ENCODE assay signal across 14 cellular contexts in genomic region chr4:37908488-37909343, GRCh38. TPM values are rescaled to one million over a fixed set of nuclear protein-coding genes. Genes with fewer than 3 reads are reported as not detected.
DNase-seq lines count a peak whose midpoint lies in the region; ATAC-seq and TF ChIP-seq lines count a peak whose summit lies in the region.
"Had no signal": no experiment of that assay in that cellular context is flagged by ENCODE, and none has a peak within 500 bp of the region (broad histone marks: within the 10 kb centered on the region; RNA-seq: fewer than 3 reads in every experiment).

No MANE protein-coding gene starts in this region.

- peak overlapping the region in 4 of 5 experiments; percentile 31 to 76 (median 66) for H3K4me3 Mint-ChIP-seq in brain
- H3K4me3 Mint-ChIP-seq: activated T-helper 1 cell treated with anti-CD3 and anti-CD28 coated beads, Interleukin-12 subunit alpha, Interleukin-12 subunit beta, Interleukin-2, Interleukin-4 antibody, amounts not matched to agents 30 ng/mL and 10 ng/mL and 1 ng/mL, durations not matched to agents 14 hours and 24 hours and 36 hours; CD4-positive, alpha-beta T cell had no signal

- no peak overlapping the region for H3K4me3 ChIP-seq in MG63

- H3K27me3 ChIP-seq in MG63 = no peaks in the 10 kb centered on the region

- no peaks in the 10 kb centered on the region for H3K9me3 Mint-ChIP-seq in brain
- H3K9me3 Mint-ChIP-seq: activated T-helper 1 cell treated with anti-CD3 and anti-CD28 coated beads, Interleukin-12 subunit alpha, Interleukin-12 subunit beta, Interleukin-2, Interleukin-4 antibody, amounts not matched to agents 30 ng/mL and 10 ng/mL and 1 ng/mL, durations not matched to agents 14 hours and 24 hours and 36 hours; CD4-positive, alpha-beta T cell had no signal

- no peak for TF ChIP-seq CTCF in brain (conservative IDR thresholded peaks at IDR 0.05)

- no peaks in the 10 kb centered on the region for H3K27me3 Mint-ChIP-seq in brain
- H3K27me3 Mint-ChIP-seq: CD4-positive, alpha-beta T cell had no signal

- no peaks in the 10 kb centered on the region for H3K36me3 Mint-ChIP-seq in brain

- DNase-seq in Daoy (ENCODE audit: low read depth) (peak; percentile 28), left cardiac atrium (peak; percentile 43), renal cortical epithelial cell (ENCODE audit: low read depth) (peak; percentile 50), MG63 (no peak), left lobe of liver (ENCODE audit: low spot score) (no peak)
- DNase-seq: CD4-positive, alpha-beta T cell; effector CD8-positive, alpha-beta T cell; NCI-H2171; occipital lobe; RPMI8226 had no signal

- peak overlapping the region; percentile 32 to 98 (median 81) for H3K27ac Mint-ChIP-seq in brain
- H3K27ac Mint-ChIP-seq: activated T-helper 1 cell treated with anti-CD3 and anti-CD28 coated beads, Interleukin-12 subunit alpha, Interleukin-12 subunit beta, Interleukin-2, Interleukin-4 antibody, amounts not matched to agents 30 ng/mL and 10 ng/mL and 1 ng/mL, durations not matched to agents 14 hours and 24 hours and 36 hours; CD4-positive, alpha-beta T cell had no signal

- no peaks in the 10 kb centered on the region for H3K36me3 ChIP-seq in MG63

- intact Hi-C loops in left cardiac atrium (cut with DNase I) = loop anchor here in 1 of 2 donors (5.0 kb wide), 1 partner anchor 39 kb away; no protein-coding TSS in a partner anchor

- H3K4me1 Mint-ChIP-seq in brain = peaks cover 40% of the 10 kb centered on the region

- ATAC-seq in left cardiac atrium (peak; percentile 62 to 76), GM19397 (IDR thresholded peaks at IDR 0.05; ENCODE audit: unreplicated experiment) (no peak), left lobe of liver (no peak), GM21576 (IDR thresholded peaks at IDR 0.05; ENCODE audit: unreplicated experiment) (no peak)

- H3K9me3 ChIP-seq in MG63 = no peaks in the 10 kb centered on the region

RNA-seq across cellular contexts. Expression of gene TBC1D1, which starts 17.8 kb away (rescaled TPM):
- 49.9 and 52.9 TPM in 2 replicates for total RNA-seq in Daoy (2014; rRNA removed; shearing (Covaris generic))
- polyA plus RNA-seq in brain (ENCODE audit: insufficient read depth, low read depth, low replicate concordance) = 96.8 TPM
- total RNA-seq in left cardiac atrium (100 to 1,000 TPM; 116 to 130 TPM), renal cortical epithelial cell (176 and 181 TPM in 2 replicates), left lobe of liver (28.0 TPM)
- total RNA-seq in MG63 (2014; rRNA removed; shearing (Covaris generic); ENCODE audit: low replicate concordance) = 15.5 and 34.1 TPM in 2 replicates

RNA-seq across cellular contexts. Expression of gene PTTG2, which starts 51.5 kb away (rescaled TPM):
- not detected in 2 replicates for total RNA-seq in Daoy (2014; rRNA removed; shearing (Covaris generic))
- 5.6 TPM for polyA plus RNA-seq in brain (ENCODE audit: insufficient read depth, low read depth, low replicate concordance)
- total RNA-seq in left cardiac atrium = 1 to 10 TPM in 1 of 2 donors, under 1 TPM in 1; 0.89 to 1.0 TPM
- total RNA-seq in renal cortical epithelial cell = not detected in 2 replicates
- not detected in 2 replicates for total RNA-seq in MG63 (2014; rRNA removed; shearing (Covaris generic); ENCODE audit: low replicate concordance)
- not detected for total RNA-seq in left lobe of liver
- total RNA-seq: occipital lobe had no signal

Comparison
In these comparisons a context has a peak if more than half of its experiments do, and no peak if none do; other contexts are left out.
1. DNase-seq: peak in Daoy (single experiment), left cardiac atrium (single experiment) and renal cortical epithelial cell (single experiment); none in MG63 (single experiment) and left lobe of liver (single experiment).
2. ATAC-seq: peak in left cardiac atrium (2 of 2); none in GM19397 (single experiment), left lobe of liver (single experiment) and GM21576 (single experiment).